Comparison of ENCODE assay signal across 18 cellular contexts in genomic region chr3:43497405-43497804, GRCh38.
A peak's percentile ranks its signal among the peaks of the same experiment; 100 is the strongest.
DNase-seq lines count a peak whose midpoint lies in the region; ATAC-seq and TF ChIP-seq lines count a peak whose summit lies in the region.
"Had no signal": no experiment of that assay in that cellular context is flagged by ENCODE, and none has a peak within 500 bp of the region (broad histone marks: within the 10 kb centered on the region; RNA-seq: fewer than 3 reads in every experiment).

No MANE protein-coding gene starts in this region.

- DNase-seq in left ventricle myocardium superior: no peak
- no peak for DNase-seq in cardiac septum (ENCODE audit: low spot score)
- no peak for DNase-seq in RWPE2 (ENCODE audit: low spot score)
- peak; percentile 10 for DNase-seq in fibroblast of the aortic adventitia (ENCODE audit: low read depth)
- DNase-seq in stimulated activated naive CD8-positive, alpha-beta T cell treated with anti-CD3 and anti-CD28 coated beads, Interleukin-15, amount 100 ng/mL, for 72 hours: no peak
- no peak for DNase-seq in NCI-H446 (lab: John Stamatoyannopoulos, UW)
- DNase-seq in left colon: no peak
- DNase-seq in T-helper 1 cell: no peak
- DNase-seq: activated CD4-positive, alpha-beta T cell treated with anti-CD3 and anti-CD28 coated beads, Interleukin-2, amount 50 U/mL, for 48 hours; activated naive CD4-positive, alpha-beta T cell treated with Interleukin-2 at 50 U/mL for 16 hours; GOT3; hypothalamus; kidney glomerular epithelial cell; midbrain; NCI-H1417 treated with DMSO at 0.1 percent for 48 hours; NCI-H526; SHP77 had no signal

- intact Hi-C loops in left ventricle myocardium superior (cut with micrococcal nuclease) (no loop called here), cardiac septum (cut with DNase I) (loop anchor here (1.0 kb wide), 1 partner anchor 211 kb away; the partner anchor contains the start of gene SNRK), left colon (cut with DNase I, micrococcal nuclease) (no loop called here)

- H3K9me3 ChIP-seq in RWPE2 (ENCODE audit: severe bottlenecking): no peaks in the 10 kb centered on the region

- H3K4me3 Mint-ChIP-seq in stimulated activated naive CD8-positive, alpha-beta T cell treated with anti-CD3 and anti-CD28 coated beads, Interleukin-15, amount 100 ng/mL, for 72 hours: no peak overlapping the region

- H3K4me1 Mint-ChIP-seq in stimulated activated naive CD8-positive, alpha-beta T cell treated with anti-CD3 and anti-CD28 coated beads, Interleukin-15, amount 100 ng/mL, for 72 hours: peaks cover 62% of the 10 kb centered on the region

- peaks cover 0 to 7% of the 10 kb centered on the region in 2 donors for H3K9me3 Mint-ChIP-seq in stimulated activated naive CD8-positive, alpha-beta T cell treated with anti-CD3 and anti-CD28 coated beads, Interleukin-15, amount 100 ng/mL, for 72 hours

- no peaks in the 10 kb centered on the region for H3K27me3 ChIP-seq in RWPE2 (ENCODE audit: insufficient read depth, poor library complexity, severe bottlenecking)

- ATAC-seq in left ventricle myocardium superior: peak; percentile 45
- 0 out of 3 replicates have a peak, but pooled peaks have one; percentile 14 for ATAC-seq in RWPE2 (ENCODE audit: low read depth)
- no peak for ATAC-seq in stimulated activated naive CD8-positive, alpha-beta T cell treated with anti-CD3 and anti-CD28 coated beads, Interleukin-15, amount 100 ng/mL, for 72 hours
- no peak for ATAC-seq in left colon

- peak overlapping the region; percentile 93 to 95 for H3K27ac Mint-ChIP-seq in stimulated activated naive CD8-positive, alpha-beta T cell treated with anti-CD3 and anti-CD28 coated beads, Interleukin-15, amount 100 ng/mL, for 72 hours

- TF ChIP-seq CTCF in RWPE2 (IDR thresholded peaks at IDR 0.05; ENCODE audit: poor library complexity, severe bottlenecking) (no peak), fibroblast of the aortic adventitia (IDR thresholded peaks at IDR 0.05; ENCODE audit: insufficient read depth, low read length) (no peak)

- H3K4me3 ChIP-seq in RWPE2 (ENCODE audit: severe bottlenecking) (no peak overlapping the region), fibroblast of the aortic adventitia (ENCODE audit: low read depth, low read length) (no peak overlapping the region)
- H3K4me3 ChIP-seq: coronary artery had no signal

- no peaks in the 10 kb centered on the region for H3K36me3 ChIP-seq in RWPE2 (ENCODE audit: low read depth)

- no peaks in the 10 kb centered on the region for H3K27me3 Mint-ChIP-seq in stimulated activated naive CD8-positive, alpha-beta T cell treated with anti-CD3 and anti-CD28 coated beads, Interleukin-15, amount 100 ng/mL, for 72 hours

- peaks cover 21% of the 10 kb centered on the region for H3K4me1 ChIP-seq in RWPE2 (ENCODE audit: insufficient read depth, poor library complexity, severe bottlenecking)

- peak overlapping the region; percentile 41 for H3K27ac ChIP-seq in RWPE2 (ENCODE audit: poor library complexity, severe bottlenecking)
- H3K27ac ChIP-seq: coronary artery had no signal

Comparison
In these comparisons a context has a peak if more than half of its experiments do, and no peak if none do; other contexts are left out.
1. ATAC-seq: peak in left ventricle myocardium superior (single experiment) and RWPE2 (single experiment); none in stimulated activated naive CD8-positive, alpha-beta T cell treated with anti-CD3 and anti-CD28 coated beads, Interleukin-15, amount 100 ng/mL, for 72 hours (single experiment) and left colon (single experiment).